12 cellular contexts compared by ENCODE assay signal in the genomic region with DNA sequence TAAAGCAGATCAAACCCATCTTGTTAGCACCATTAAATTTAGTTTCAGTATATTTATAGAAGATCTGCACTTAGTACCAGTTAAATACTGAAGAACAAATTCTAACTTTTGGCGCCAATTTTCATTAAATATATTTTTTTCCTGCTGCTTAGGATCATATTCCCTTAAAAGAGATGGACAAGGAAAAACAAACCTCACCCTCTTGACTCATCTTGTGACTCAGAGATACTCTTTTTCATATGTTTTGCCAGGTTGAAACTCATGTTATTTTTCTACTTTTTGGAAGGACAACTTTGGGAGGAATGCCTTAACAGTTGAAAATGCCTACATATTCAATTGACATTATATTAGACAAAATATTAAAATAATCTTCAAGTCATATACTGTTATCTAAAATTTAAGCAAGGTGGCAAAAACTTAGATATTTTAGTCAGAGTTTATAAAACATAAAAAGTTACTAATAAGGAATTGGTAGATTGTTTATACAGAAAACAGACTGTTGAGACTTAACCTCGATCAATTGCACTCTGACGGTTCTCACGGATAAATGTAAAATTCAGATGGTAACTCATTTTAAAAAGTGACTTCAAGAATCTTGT. TPM values are rescaled to one million over a fixed set of nuclear protein-coding genes. Genes with fewer than 3 reads are reported as not detected.
DNase-seq lines count a peak whose midpoint lies in the region; ATAC-seq and TF ChIP-seq lines count a peak whose summit lies in the region.
"Had no signal": no experiment of that assay in that cellular context is flagged by ENCODE, and none has a peak within 500 bp of the region (broad histone marks: within the 10 kb centered on the region; RNA-seq: fewer than 3 reads in every experiment).

No MANE protein-coding gene starts in this region.

- H3K4me3 ChIP-seq in fibroblast of pulmonary artery (replicated peaks; ENCODE audit: low read depth, low read length), result no peak overlapping the region
- H3K4me3 ChIP-seq in CD8-positive, alpha-beta T cell (ENCODE audit: low read depth, low read length), result no peak overlapping the region
- H3K4me3 ChIP-seq in lower leg skin (ENCODE audit: low read depth, poor library complexity, severe bottlenecking), result no peak overlapping the region
- H3K4me3 ChIP-seq: MG63 had no signal

- H3K4me1 ChIP-seq in CD8-positive, alpha-beta T cell (ENCODE audit: insufficient read depth, low read length), result peaks cover 8% of the 10 kb centered on the region

- no peaks in the 10 kb centered on the region for H3K27me3 ChIP-seq in CD8-positive, alpha-beta T cell (ENCODE audit: insufficient read depth, low read length)
- H3K27me3 ChIP-seq: MG63 had no signal

- no peak for ATAC-seq in T-helper 17 cell
- no peak for ATAC-seq in CD8-positive, alpha-beta T cell

- intact Hi-C loops in CD8-positive, alpha-beta T cell (cut with DNase I, micrococcal nuclease), result loop anchor here in 1 of 2 experiments (2.0 kb wide), 1 partner anchor 57 kb away; no protein-coding TSS in a partner anchor
- intact Hi-C loops in lower leg skin (cut with DNase I; ENCODE audit: low total_unique reads), result no loop called here

- no peaks in the 10 kb centered on the region for H3K9me3 ChIP-seq in T-helper 17 cell (ENCODE audit: control insufficient read depth, low read length, poor library complexity, severe bottlenecking)
- no peaks in the 10 kb centered on the region for H3K9me3 ChIP-seq in CD8-positive, alpha-beta T cell (ENCODE audit: low read length)
- H3K9me3 ChIP-seq: MG63 had no signal

- DNase-seq in DMS53 (lab: John Stamatoyannopoulos, UW) (peak; percentile 10), DMS53 treated with DMSO at 0.1 percent for 48 hours (lab: John Stamatoyannopoulos, UW; ENCODE audit: unreplicated experiment) (no peak), T-helper 17 cell (no peak), fibroblast of pulmonary artery (ENCODE audit: low read depth) (peak; percentile 41), stromal cell of bone marrow (ENCODE audit: low read depth) (peak; percentile 66), UCSD-AML1 (lab: John Stamatoyannopoulos, UW; ENCODE audit: unreplicated experiment) (no peak), lower leg skin (ENCODE audit: low spot score in 2 of 2) (no peak)
- no peak for DNase-seq in CD8-positive, alpha-beta T cell
- DNase-seq: H7, MG63, NCI-H69 had no signal

- no peaks in the 10 kb centered on the region for H3K27me3 Mint-ChIP-seq in T-helper 17 cell
- H3K27me3 Mint-ChIP-seq in CD8-positive, alpha-beta T cell (ENCODE audit: low read depth), result no peaks in the 10 kb centered on the region

- 59 to 67% methylated on average over 4 of the region's 4 CpGs for WGBS in lower leg skin, 2 donors

- H3K36me3 ChIP-seq in CD8-positive, alpha-beta T cell (ENCODE audit: insufficient read depth, low read length), result no peaks in the 10 kb centered on the region
- H3K36me3 ChIP-seq: MG63 had no signal

- CTCF ChIA-PET in CD8-positive, alpha-beta T cell (lab: Charles Lee), result interaction anchor here (1.3 to 2.9 kb wide), 3 partner anchors 57 to 89 kb away, joined by 3 to 20 read pairs (median 7); no protein-coding TSS in a partner anchor

- TF ChIP-seq POLR2A in lower leg skin (IDR thresholded peaks at IDR 0.05), result no peak

- H3K4me3 Mint-ChIP-seq in T-helper 17 cell, result no peak overlapping the region
- no peak overlapping the region for H3K4me3 Mint-ChIP-seq in CD8-positive, alpha-beta T cell

- peak overlapping the region; percentile 83 for H3K27ac Mint-ChIP-seq in T-helper 17 cell
- H3K27ac Mint-ChIP-seq in CD8-positive, alpha-beta T cell, result no peak overlapping the region

- TF ChIP-seq CTCF in fibroblast of pulmonary artery (IDR thresholded peaks at IDR 0.05; ENCODE audit: low read length, missing control alignments) (no peak), lower leg skin (IDR thresholded peaks at IDR 0.05) (no peak)
- no peak for TF ChIP-seq CTCF in CD8-positive, alpha-beta T cell (IDR thresholded peaks at IDR 0.05)

- no peaks in the 10 kb centered on the region for H3K36me3 Mint-ChIP-seq in T-helper 17 cell (ENCODE audit: low read depth)
- peaks cover 6% of the 10 kb centered on the region for H3K36me3 Mint-ChIP-seq in CD8-positive, alpha-beta T cell

- H3K27ac ChIP-seq in CD8-positive, alpha-beta T cell (ENCODE audit: low read depth, low read length), result no peak overlapping the region
- H3K27ac ChIP-seq: 22Rv1 had no signal

- POLR2A ChIA-PET in CD8-positive, alpha-beta T cell (lab: Charles Lee), result no interaction called here

- peaks cover 30% of the 10 kb centered on the region for H3K4me1 Mint-ChIP-seq in T-helper 17 cell
- peaks cover 60% of the 10 kb centered on the region for H3K4me1 Mint-ChIP-seq in CD8-positive, alpha-beta T cell (ENCODE audit: low read depth)

- H3K9me3 Mint-ChIP-seq in CD8-positive, alpha-beta T cell, result no peaks in the 10 kb centered on the region

RNA-seq across cellular contexts. Expression of gene PNO1, which starts 36.2 kb away (rescaled TPM):
- 10 to 100 TPM; 20.6 to 26.4 TPM for total RNA-seq in T-helper 17 cell
- 10 to 100 TPM; 35.3 to 36.0 TPM for total RNA-seq in CD8-positive, alpha-beta T cell
- 10 to 100 TPM in 3 of 4 donors, 1 to 10 TPM in 1; 7.8 to 18.5 (median 13.8) TPM for total RNA-seq in lower leg skin

RNA-seq across cellular contexts. Expression of gene PPP3R1, which starts 58.5 kb away (rescaled TPM):
- 10 to 100 TPM; 60.3 to 83.9 TPM for total RNA-seq in T-helper 17 cell
- 10 to 100 TPM; 68.4 to 77.0 TPM for total RNA-seq in CD8-positive, alpha-beta T cell
- total RNA-seq in lower leg skin, result 10 to 100 TPM; 31.0 to 42.4 (median 34.7) TPM

Comparison
In these comparisons a context has a peak if more than half of its experiments do, and no peak if none do; other contexts are left out.
1. DNase-seq: peak in DMS53 (single experiment), fibroblast of pulmonary artery (single experiment) and stromal cell of bone marrow (single experiment); none in DMS53 treated with DMSO at 0.1 percent for 48 hours (single experiment), T-helper 17 cell (0 of 3), CD8-positive, alpha-beta T cell (0 of 7), UCSD-AML1 (single experiment) and lower leg skin (0 of 2).